21 cellular contexts compared by ENCODE assay signal in genomic region chr15:80891006-80891405, GRCh38.
DNase-seq lines count a peak whose midpoint lies in the region; ATAC-seq and TF ChIP-seq lines count a peak whose summit lies in the region.
"Had no signal": no experiment of that assay in that cellular context is flagged by ENCODE, and none has a peak within 500 bp of the region (broad histone marks: within the 10 kb centered on the region; RNA-seq: fewer than 3 reads in every experiment).

No MANE protein-coding gene starts in this region.

- no peaks in the 10 kb centered on the region for H3K9me3 ChIP-seq in osteoblast (ENCODE audit: low read depth, low read length)

- H3K36me3 Mint-ChIP-seq in natural killer cell treated with Interleukin-12 subunit alpha and Interleukin-12 subunit beta and Interleukin-15 and Interleukin-18, amount 100 ng/mL, for 72 hours = no peaks in the 10 kb centered on the region
- H3K36me3 Mint-ChIP-seq in natural killer cell = no peaks in the 10 kb centered on the region

- DNase-seq in natural killer cell treated with Interleukin-12 subunit alpha and Interleukin-12 subunit beta and Interleukin-15 and Interleukin-18, amount 100 ng/mL, for 72 hours (ENCODE audit: low spot score) = no peak
- no peak for DNase-seq in natural killer cell
- peak; percentile 18 for DNase-seq in astrocyte of the spinal cord (ENCODE audit: low read depth, low spot score)
- no peak for DNase-seq in osteoblast (ENCODE audit: insufficient read length, low spot score, missing footprints)
- DNase-seq in amniotic stem cell (lab: John Stamatoyannopoulos, UW) = no peak
- DNase-seq in sciatic nerve (ENCODE audit: low spot score) = no peak
- DNase-seq: 8988T, ACHN, Calu3, DMS79 treated with DMSO at 0.1 percent for 48 hours, H9, NCI-H1092 treated with DMSO at 0.1 percent for 48 hours, NCI-H1436 treated with DMSO at 0.1 percent for 48 hours, NCI-H1930, NCI-H2107, NCI-H446, NCI-H524 treated with DMSO at 0.1 percent for 48 hours, SJCRH30 had no signal

- H3K4me1 ChIP-seq in osteoblast (ENCODE audit: insufficient read depth, low read length) = peaks cover 25% of the 10 kb centered on the region

- H3K36me3 ChIP-seq in osteoblast (ENCODE audit: insufficient read depth, low read length) = peaks cover 93% of the 10 kb centered on the region
- H3K36me3 ChIP-seq: SJCRH30 had no signal

- no peak overlapping the region for H3K4me2 ChIP-seq in osteoblast (ENCODE audit: insufficient read depth, low read length)

- in situ Hi-C loops in astrocyte of the spinal cord (cut with HindIII; ENCODE audit: low sequenced_read_pairs) = no loop called here

- H4K20me1 ChIP-seq in osteoblast (ENCODE audit: insufficient read depth, low read length) = peaks cover 12% of the 10 kb centered on the region

- peak overlapping the region; percentile 67 for H3K27ac ChIP-seq in osteoblast (ENCODE audit: low read depth, low read length)
- H3K27ac ChIP-seq: SJCRH30 had no signal

- H3K4me3 ChIP-seq in astrocyte of the spinal cord (ENCODE audit: low read depth, low read length) (no peak overlapping the region), osteoblast (ENCODE audit: insufficient read depth, low read length) (no peak overlapping the region)
- H3K4me3 ChIP-seq: SJCRH30 had no signal

- intact Hi-C loops in natural killer cell (cut with micrococcal nuclease) (no loop called here), sciatic nerve (cut with DNase I) (no loop called here)

- no peak for ATAC-seq in natural killer cell treated with Interleukin-12 subunit alpha and Interleukin-12 subunit beta and Interleukin-15 and Interleukin-18, amount 100 ng/mL, for 72 hours
- no peak for ATAC-seq in natural killer cell
- no peak for ATAC-seq in HG03469 (IDR thresholded peaks at IDR 0.05; ENCODE audit: unreplicated experiment)
- ATAC-seq in sciatic nerve = no peak
- ATAC-seq: PC-3, SK-N-SH treated with all-trans-retinoic acid at 6 μM for 48 hours had no signal

- H3K27me3 Mint-ChIP-seq in natural killer cell treated with Interleukin-12 subunit alpha and Interleukin-12 subunit beta and Interleukin-15 and Interleukin-18, amount 100 ng/mL, for 72 hours = no peaks in the 10 kb centered on the region
- H3K27me3 Mint-ChIP-seq in natural killer cell (ENCODE audit: low read depth in 2 of 2) = no peaks in the 10 kb centered on the region

- H2AFZ ChIP-seq in osteoblast (ENCODE audit: low read length) = no peak overlapping the region

- no peak for TF ChIP-seq CTCF in natural killer cell (IDR thresholded peaks at IDR 0.05)
- TF ChIP-seq CTCF in astrocyte of the spinal cord (IDR thresholded peaks at IDR 0.05; ENCODE audit: low read depth, low read length) = no peak
- no peak for TF ChIP-seq CTCF in osteoblast (IDR thresholded peaks at IDR 0.05; ENCODE audit: extremely low read depth, low read depth, low read length)

- no peaks in the 10 kb centered on the region for H3K79me2 ChIP-seq in osteoblast (ENCODE audit: insufficient read depth, low read length)

- peak overlapping the region in 1 of 2 donors; percentile 20 for H3K27ac Mint-ChIP-seq in natural killer cell treated with Interleukin-12 subunit alpha and Interleukin-12 subunit beta and Interleukin-15 and Interleukin-18, amount 100 ng/mL, for 72 hours
- peak overlapping the region in 1 of 2 donors; percentile 54 for H3K27ac Mint-ChIP-seq in natural killer cell

- no peaks in the 10 kb centered on the region for H3K27me3 ChIP-seq in osteoblast (ENCODE audit: insufficient read depth, low read length)
- H3K27me3 ChIP-seq: SJCRH30 had no signal

- H3K9me3 Mint-ChIP-seq in natural killer cell treated with Interleukin-12 subunit alpha and Interleukin-12 subunit beta and Interleukin-15 and Interleukin-18, amount 100 ng/mL, for 72 hours = no peaks in the 10 kb centered on the region
- H3K9me3 Mint-ChIP-seq in natural killer cell = no peaks in the 10 kb centered on the region

- peak overlapping the region; percentile 11 for H3K4me3 Mint-ChIP-seq in natural killer cell treated with Interleukin-12 subunit alpha and Interleukin-12 subunit beta and Interleukin-15 and Interleukin-18, amount 100 ng/mL, for 72 hours
- H3K4me3 Mint-ChIP-seq in natural killer cell = no peak overlapping the region
- H3K4me3 Mint-ChIP-seq: H9 had no signal

- H3K4me1 Mint-ChIP-seq in natural killer cell treated with Interleukin-12 subunit alpha and Interleukin-12 subunit beta and Interleukin-15 and Interleukin-18, amount 100 ng/mL, for 72 hours (ENCODE audit: low read depth in 2 of 2) = peaks cover 15 to 16% of the 10 kb centered on the region in 2 donors
- H3K4me1 Mint-ChIP-seq in natural killer cell = peaks cover 13 to 24% of the 10 kb centered on the region in 2 donors
